In genomic region chr7:105055084-105055483, GRCh38 we compare ENCODE assay signal across 28 cellular contexts. TPM values are rescaled to one million over a fixed set of nuclear protein-coding genes. Genes with fewer than 3 reads are reported as not detected.
DNase-seq lines count a peak whose midpoint lies in the region; ATAC-seq lines count a peak whose summit lies in the region.
"Had no signal": no experiment of that assay in that cellular context is flagged by ENCODE, and none has a peak within 500 bp of the region (broad histone marks: within the 10 kb centered on the region; RNA-seq: fewer than 3 reads in every experiment).

No MANE protein-coding gene starts in this region.

- H3K27me3 Mint-ChIP-seq in activated T-cell treated with anti-CD3 and anti-CD28 coated beads, Interleukin-2, amount 50 U/mL, for 24 hours: no peaks in the 10 kb centered on the region
- no peaks in the 10 kb centered on the region for H3K27me3 Mint-ChIP-seq in CD8-positive, alpha-beta memory T cell
- no peaks in the 10 kb centered on the region for H3K27me3 Mint-ChIP-seq in activated naive CD8-positive, alpha-beta T cell treated with anti-CD3 and anti-CD28 coated beads, Interleukin-2, amount 50 U/mL, for 24 hours
- H3K27me3 Mint-ChIP-seq in naive thymus-derived CD8-positive, alpha-beta T cell: no peaks in the 10 kb centered on the region
- H3K27me3 Mint-ChIP-seq: progenitor cell of endocrine pancreas had no signal

- CTCF ChIA-PET in CD8-positive, alpha-beta memory T cell (lab: Charles Lee): interaction anchor here (0.7 to 1.9 kb wide), 2 partner anchors 72 to 376 kb away, joined by 3 to 6 read pairs; no protein-coding TSS in a partner anchor

- H3K36me3 ChIP-seq in CD8-positive, alpha-beta memory T cell (ENCODE audit: insufficient read depth, low read length): peaks cover 5% of the 10 kb centered on the region

- H3K27ac Mint-ChIP-seq in activated T-cell treated with anti-CD3 and anti-CD28 coated beads, Interleukin-2, amount 50 U/mL, for 24 hours: peak overlapping the region; percentile 51
- H3K27ac Mint-ChIP-seq in CD8-positive, alpha-beta memory T cell: peak overlapping the region in 6 of 8 donors; percentile 1 to 87 (median 64)
- peak overlapping the region; percentile 44 for H3K27ac Mint-ChIP-seq in activated naive CD8-positive, alpha-beta T cell treated with anti-CD3 and anti-CD28 coated beads, Interleukin-2, amount 50 U/mL, for 24 hours
- H3K27ac Mint-ChIP-seq in naive thymus-derived CD8-positive, alpha-beta T cell: peak overlapping the region; percentile 4 to 85 (median 71)

- no peak overlapping the region for H3K4me3 ChIP-seq in CD8-positive, alpha-beta memory T cell (ENCODE audit: low read length)
- H3K4me3 ChIP-seq: coronary artery, heart left ventricle, testis had no signal

- peaks cover 23% of the 10 kb centered on the region for H3K4me1 ChIP-seq in CD8-positive, alpha-beta memory T cell (ENCODE audit: insufficient read depth, low read length)
- H3K4me1 ChIP-seq: BE2C had no signal

- POLR2A ChIA-PET in CD8-positive, alpha-beta memory T cell (lab: Charles Lee): no interaction called here
- POLR2A ChIA-PET in naive thymus-derived CD8-positive, alpha-beta T cell (lab: Charles Lee): interaction anchor here (0.7 kb wide), 1 partner anchor 32 kb away, joined by 9 read pairs; no protein-coding TSS in a partner anchor

- H3K36me3 Mint-ChIP-seq in activated T-cell treated with anti-CD3 and anti-CD28 coated beads, Interleukin-2, amount 50 U/mL, for 24 hours (ENCODE audit: low read depth): peaks cover 90% of the 10 kb centered on the region
- H3K36me3 Mint-ChIP-seq in CD8-positive, alpha-beta memory T cell: peaks cover 0 to 83% (median 13%) of the 10 kb centered on the region in 3 donors
- peaks cover 63% of the 10 kb centered on the region for H3K36me3 Mint-ChIP-seq in activated naive CD8-positive, alpha-beta T cell treated with anti-CD3 and anti-CD28 coated beads, Interleukin-2, amount 50 U/mL, for 24 hours (ENCODE audit: low read depth)
- peaks cover 0 to 82% (median 8%) of the 10 kb centered on the region in 3 donors for H3K36me3 Mint-ChIP-seq in naive thymus-derived CD8-positive, alpha-beta T cell

- no peaks in the 10 kb centered on the region for H3K9me3 Mint-ChIP-seq in activated T-cell treated with anti-CD3 and anti-CD28 coated beads, Interleukin-2, amount 50 U/mL, for 24 hours
- H3K9me3 Mint-ChIP-seq in CD8-positive, alpha-beta memory T cell: no peaks in the 10 kb centered on the region
- H3K9me3 Mint-ChIP-seq in activated naive CD8-positive, alpha-beta T cell treated with anti-CD3 and anti-CD28 coated beads, Interleukin-2, amount 50 U/mL, for 24 hours: no peaks in the 10 kb centered on the region
- H3K9me3 Mint-ChIP-seq in naive thymus-derived CD8-positive, alpha-beta T cell: no peaks in the 10 kb centered on the region

- H3K4me3 Mint-ChIP-seq in activated T-cell treated with anti-CD3 and anti-CD28 coated beads, Interleukin-2, amount 50 U/mL, for 24 hours: no peak overlapping the region
- peak overlapping the region in 3 of 7 donors; percentile 6 to 55 (median 18) for H3K4me3 Mint-ChIP-seq in CD8-positive, alpha-beta memory T cell
- no peak overlapping the region for H3K4me3 Mint-ChIP-seq in activated naive CD8-positive, alpha-beta T cell treated with anti-CD3 and anti-CD28 coated beads, Interleukin-2, amount 50 U/mL, for 24 hours
- peak overlapping the region in 5 of 10 donors; percentile 7 to 32 (median 23) for H3K4me3 Mint-ChIP-seq in naive thymus-derived CD8-positive, alpha-beta T cell

- no peak overlapping the region for H3K27ac ChIP-seq in CD8-positive, alpha-beta memory T cell (ENCODE audit: low read depth, low read length)
- H3K27ac ChIP-seq: coronary artery, heart left ventricle, neutrophil, testis had no signal

- peaks cover 75% of the 10 kb centered on the region for H3K4me1 Mint-ChIP-seq in activated T-cell treated with anti-CD3 and anti-CD28 coated beads, Interleukin-2, amount 50 U/mL, for 24 hours (ENCODE audit: low read depth)
- peaks cover 76 to 89% (median 83%) of the 10 kb centered on the region in 3 donors for H3K4me1 Mint-ChIP-seq in CD8-positive, alpha-beta memory T cell
- peaks cover 51% of the 10 kb centered on the region for H3K4me1 Mint-ChIP-seq in activated naive CD8-positive, alpha-beta T cell treated with anti-CD3 and anti-CD28 coated beads, Interleukin-2, amount 50 U/mL, for 24 hours
- H3K4me1 Mint-ChIP-seq in naive thymus-derived CD8-positive, alpha-beta T cell: peaks cover 30 to 82% (median 76%) of the 10 kb centered on the region in 4 donors

- no peaks in the 10 kb centered on the region for H3K27me3 ChIP-seq in CD8-positive, alpha-beta memory T cell (ENCODE audit: insufficient read depth, low read length, poor library complexity, severe bottlenecking)
- H3K27me3 ChIP-seq: BE2C, heart left ventricle, neutrophil, testis had no signal

- no peaks in the 10 kb centered on the region for H3K9me3 ChIP-seq in CD8-positive, alpha-beta memory T cell (ENCODE audit: low read length)
- H3K9me3 ChIP-seq: BE2C, heart left ventricle, neutrophil, testis had no signal

- ATAC-seq in activated naive CD8-positive, alpha-beta T cell treated with anti-CD3 and anti-CD28 coated beads, Interleukin-2, amount 50 U/mL, for 24 hours: no peak
- no peak for ATAC-seq in naive thymus-derived CD8-positive, alpha-beta T cell
- ATAC-seq: heart left ventricle, PC-3, sciatic nerve, SK-N-SH treated with all-trans-retinoic acid at 6 μM for 48 hours had no signal

- DNase-seq in activated T-cell treated with anti-CD3 and anti-CD28 coated beads, Interleukin-2, amount 50 U/mL, for 24 hours: no peak
- DNase-seq in activated T-cell treated with anti-CD3 and anti-CD28 coated beads, Interleukin-2, amount 50 U/mL, for 1 hour: no peak
- DNase-seq in CD8-positive, alpha-beta memory T cell: no peak
- DNase-seq in activated naive CD8-positive, alpha-beta T cell treated with anti-CD3 and anti-CD28 coated beads, Interleukin-2, amount 50 U/mL, for 24 hours: no peak
- DNase-seq in naive thymus-derived CD8-positive, alpha-beta T cell: no peak
- DNase-seq in C1 segment of cervical spinal cord (lab: John Stamatoyannopoulos, UW) (no peak), activated gamma-delta T cell treated with Interleukin-2 at 50 U/mL for 16 hours (no peak)
- no peak for DNase-seq in stimulated activated CD4-positive, alpha-beta T cell treated with anti-CD3 and anti-CD28 coated beads, Interleukin-15, amount 100 ng/mL, for 24 hours
- DNase-seq: activated CD4-positive, alpha-beta T cell treated with anti-CD3 and anti-CD28 coated beads, Interleukin-2, amount 50 U/mL, for 48 hours; BE2C; DMS79; GDM1; H7; heart left ventricle; mammary epithelial cell; NCI-H1105 treated with DMSO at 0.1 percent for 48 hours; NCI-H2029; NCI-H526; NK-92 treated with Interleukin-12 subunit alpha and Interleukin-12 subunit beta, amount 100 ng/mL, for 24 hours; PC-3; stimulated activated CD4-positive, alpha-beta T cell treated with anti-CD3 and anti-CD28 coated beads, Interleukin-4, amount 100 ng/mL, for 4 hours; stimulated activated naive CD4-positive, alpha-beta T cell; testis had no signal

RNA-seq across cellular contexts. Expression of gene KMT2E, which starts 41.1 kb away (rescaled TPM):
- 10 to 100 TPM; 81.0 to 87.5 TPM for total RNA-seq in CD8-positive, alpha-beta memory T cell
- 237 TPM for polyA plus RNA-seq in CD8-positive, alpha-beta memory T cell
- 100 to 1,000 TPM; 186 to 188 TPM for total RNA-seq in naive thymus-derived CD8-positive, alpha-beta T cell
- polyA plus RNA-seq in naive thymus-derived CD8-positive, alpha-beta T cell: 100 to 1,000 TPM; 119 to 193 (median 140) TPM
